ENCODE assay signal across 18 cellular contexts in genomic region chr12:110037315-110037714, GRCh38. TPM values are rescaled to one million over a fixed set of nuclear protein-coding genes. Genes with fewer than 3 reads are reported as not detected.
DNase-seq lines count a peak whose midpoint lies in the region; ATAC-seq and TF ChIP-seq lines count a peak whose summit lies in the region.
"Had no signal": no experiment of that assay in that cellular context is flagged by ENCODE, and none has a peak within 500 bp of the region (broad histone marks: within the 10 kb centered on the region; RNA-seq: fewer than 3 reads in every experiment).

No MANE protein-coding gene starts in this region.

- no peaks in the 10 kb centered on the region for H3K9me3 ChIP-seq in BLaER1
- H3K9me3 ChIP-seq in colonic mucosa, result no peaks in the 10 kb centered on the region
- H3K9me3 ChIP-seq: SK-N-SH had no signal

- no peaks in the 10 kb centered on the region for H3K27me3 ChIP-seq in BLaER1
- H3K27me3 ChIP-seq in colonic mucosa, result no peaks in the 10 kb centered on the region

- peak overlapping the region; percentile 49 for H3K4me2 ChIP-seq in BLaER1
- H3K4me2 ChIP-seq: SK-N-SH had no signal

- peak overlapping the region; percentile 40; the same call in 1 of the 2 replicates for H3K27ac ChIP-seq in BLaER1
- no peak overlapping the region for H3K27ac ChIP-seq in colonic mucosa

- H3K27me3 Mint-ChIP-seq in HFFc6 (ENCODE audit: insufficient read depth), result peaks cover 1% of the 10 kb centered on the region
- H3K27me3 Mint-ChIP-seq: B cell; dendritic cell treated with granulocyte-macrophage colony-stimulating factor and Interleukin-4, amounts not matched to agents 40 ng/mL and 50 ng/mL, for 4 days had no signal

- TF ChIP-seq CTCF in HFFc6 (IDR thresholded peaks at IDR 0.05), result no peak
- no peak for TF ChIP-seq CTCF in colonic mucosa (IDR thresholded peaks at IDR 0.05)

- H3K9ac ChIP-seq in BLaER1 (no peak overlapping the region), colonic mucosa (ENCODE audit: low read depth in 2 of 2, low read length in 2 of 2) (no peak overlapping the region)
- H3K9ac ChIP-seq: SK-N-SH had no signal

- H3K4me3 ChIP-seq in BLaER1 (no peak overlapping the region), colonic mucosa (no peak overlapping the region)

- intact Hi-C loops in head of caudate nucleus (cut with DNase I), result no loop called here
- intact Hi-C loops in colonic mucosa (cut with DNase I), result no loop called here

- peaks cover 63% of the 10 kb centered on the region for H3K4me1 ChIP-seq in BLaER1
- H3K4me1 ChIP-seq in colonic mucosa, result peaks cover 12% of the 10 kb centered on the region

- ATAC-seq in HG03039 (IDR thresholded peaks at IDR 0.05; ENCODE audit: unreplicated experiment), result no peak
- ATAC-seq: PC-3 had no signal

- H4K20me1 ChIP-seq in BLaER1, result no peaks in the 10 kb centered on the region

- peaks cover 51% of the 10 kb centered on the region for H3K4me1 Mint-ChIP-seq in HFFc6 (ENCODE audit: low read depth)

- peaks cover 75% of the 10 kb centered on the region for H3K36me3 Mint-ChIP-seq in HFFc6 (ENCODE audit: low read depth)

- H3K36me3 ChIP-seq in BLaER1 (peaks cover 74% of the 10 kb centered on the region), colonic mucosa (peaks cover 20% of the 10 kb centered on the region)

- no peak for DNase-seq in HFFc6
- DNase-seq in head of caudate nucleus, result peak in 40 of 42 donors; percentile 12 to 79 (median 53)
- DNase-seq in pons (ENCODE audit: low spot score), result peak; percentile 89
- no peak for DNase-seq in Kasumi-1 (lab: John Stamatoyannopoulos, UW)
- no peak for DNase-seq in 8988T
- no peak for DNase-seq in colonic mucosa
- DNase-seq: activated CD4-positive, alpha-beta T cell treated with anti-CD3 and anti-CD28 coated beads for 1 hour; activated CD8-positive, alpha-beta memory T cell treated with anti-CD3 and anti-CD28 coated beads, Interleukin-2, amount 50 U/mL, for 4 hours; NCI-H1436; occipital lobe; PC-3; SK-N-SH; stimulated activated CD4-positive, alpha-beta T cell treated with anti-CD3 and anti-CD28 coated beads, Interleukin-2, amount 100 ng/mL, for 24 hours; T-helper 9 cell had no signal

- peak overlapping the region; percentile 93 for H3K27ac Mint-ChIP-seq in HFFc6
- H3K27ac Mint-ChIP-seq: B cell; dendritic cell treated with granulocyte-macrophage colony-stimulating factor and Interleukin-4, amounts not matched to agents 40 ng/mL and 50 ng/mL, for 4 days had no signal

- no peak overlapping the region for H3K4me3 Mint-ChIP-seq in HFFc6
- H3K4me3 Mint-ChIP-seq: B cell; dendritic cell treated with granulocyte-macrophage colony-stimulating factor and Interleukin-4, amounts not matched to agents 40 ng/mL and 50 ng/mL, for 4 days had no signal

- no peaks in the 10 kb centered on the region for H3K9me3 Mint-ChIP-seq in HFFc6
- H3K9me3 Mint-ChIP-seq: dendritic cell treated with granulocyte-macrophage colony-stimulating factor and Interleukin-4, amounts not matched to agents 40 ng/mL and 50 ng/mL, for 4 days had no signal

RNA-seq across cellular contexts. Expression of gene C12orf76, which starts 11.0 kb away (rescaled TPM):
- total RNA-seq in HFFc6 (2021; fragmentation: NEBNext Ultra II Directional; extraction: Animal tissue kit (Norgen Biotek cat#: 25700)), result 1 to 10 TPM; 4.2 to 5.8 (median 4.6) TPM
- 1 to 10 TPM; 7.2 to 8.4 TPM for total RNA-seq in colonic mucosa

RNA-seq across cellular contexts. Expression of gene ANKRD13A, which starts 38.1 kb away (rescaled TPM):
- 100 to 1,000 TPM; 133 to 150 (median 146) TPM for total RNA-seq in HFFc6 (2021; fragmentation: NEBNext Ultra II Directional; extraction: Animal tissue kit (Norgen Biotek cat#: 25700))
- 10 to 100 TPM; 39.9 to 69.1 TPM for total RNA-seq in colonic mucosa

RNA-seq across cellular contexts. Expression of gene GIT2, which starts 41.1 kb away (rescaled TPM):
- 10 to 100 TPM; 56.9 to 68.8 (median 64.9) TPM for total RNA-seq in HFFc6 (2021; fragmentation: NEBNext Ultra II Directional; extraction: Animal tissue kit (Norgen Biotek cat#: 25700))
- total RNA-seq in colonic mucosa, result 10 to 100 TPM; 23.3 to 26.8 TPM

Comparison
In these comparisons a context has a peak if more than half of its experiments do, and no peak if none do; other contexts are left out.
1. DNase-seq: peak in head of caudate nucleus (40 of 42) and pons (single experiment); none in HFFc6 (single experiment), Kasumi-1 (0 of 2), 8988T (single experiment) and colonic mucosa (single experiment).